Comparison of ENCODE assay signal across 3 cellular contexts in the genomic region with DNA sequence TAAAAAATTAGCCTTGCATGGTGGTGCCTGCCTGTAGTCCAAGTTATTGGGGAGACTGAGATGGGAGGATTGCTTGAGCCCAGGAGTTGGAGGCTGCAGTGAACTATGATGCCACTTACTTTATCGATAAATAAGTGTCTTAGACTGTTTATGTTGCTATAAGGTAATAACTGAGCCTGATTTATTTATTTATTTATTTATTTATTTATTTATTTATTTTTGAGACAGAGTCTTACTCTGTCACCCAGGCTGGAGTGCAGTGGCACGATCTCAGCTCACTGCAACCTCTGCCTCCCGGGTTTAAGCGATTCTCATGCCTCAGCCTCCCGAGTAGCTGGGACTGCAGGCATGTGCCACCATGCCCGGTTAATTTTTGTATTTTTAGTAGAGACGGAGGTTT. TPM values are rescaled to one million over a fixed set of nuclear protein-coding genes. Genes with fewer than 3 reads are reported as not detected.
DNase-seq lines count a peak whose midpoint lies in the region; ATAC-seq, FAIRE-seq and TF ChIP-seq lines count a peak whose summit lies in the region.
"Not testable (repeated sequence)": the region's sequence is repeated elsewhere in the genome, so short reads cannot be mapped to it uniquely, and the experiment has no call there.

No MANE protein-coding gene starts in this region.

- TF ChIP-seq EP300 in A549 (IDR thresholded peaks at IDR 0.05) = not testable (repeated sequence)

- H3K36me3 ChIP-seq in HEK293 (ENCODE audit: control insufficient read depth in 2 of 2, insufficient read depth in 1 of 2, low read length in 2 of 2); osteoblast (ENCODE audit: insufficient read depth, low read length): not testable (repeated sequence)

- not testable (repeated sequence) for H2AFZ ChIP-seq in osteoblast (ENCODE audit: low read length)

- not testable (repeated sequence) for H3K9me3 ChIP-seq in A549; HEK293 (ENCODE audit: control insufficient read depth, insufficient read depth, low read depth, low read length); osteoblast (ENCODE audit: low read depth, low read length)

- ATAC-seq in A549 = not testable (repeated sequence)

- H3K4me1 ChIP-seq in A549; HEK293 (ENCODE audit: control insufficient read depth, insufficient read depth, low read length); osteoblast (ENCODE audit: insufficient read depth, low read length): not testable (repeated sequence)

- FAIRE-seq in A549 (lab: Jason Lieb, UNC) = not testable (repeated sequence)

- not testable (repeated sequence) for DNase-seq in A549 (ENCODE audit: low read depth in 1 of 2, low spot score in 1 of 2)
- peak; percentile 29 for DNase-seq in osteoblast (ENCODE audit: insufficient read length, low spot score, missing footprints)

- H3K27me3 ChIP-seq in osteoblast (ENCODE audit: insufficient read depth, low read length) = not testable (repeated sequence)

- H3K27ac ChIP-seq in A549; HEK293 (ENCODE audit: extremely low read depth, low read depth, low read length); osteoblast (ENCODE audit: low read depth, low read length): not testable (repeated sequence)

- POLR2A ChIA-PET in A549 (lab: Yijun Ruan, JAX) = interaction anchor here (0.7 kb wide), 1 partner anchor 9 kb away, joined by 3 read pairs; no protein-coding TSS in a partner anchor
- POLR2A ChIA-PET in HEK293 (lab: Yijun Ruan, JAX) = not testable (repeated sequence)

- not testable (repeated sequence) for TF ChIP-seq RAD21 in A549 (conservative IDR thresholded peaks at IDR 0.05 in 1 of 2, IDR thresholded peaks at IDR 0.05 in 1 of 2)

- not testable (repeated sequence) for H3K4me2 ChIP-seq in A549; osteoblast (ENCODE audit: insufficient read depth, low read length)

- not testable (repeated sequence) for H4K20me1 ChIP-seq in osteoblast (ENCODE audit: insufficient read depth, low read length)

- not testable (repeated sequence) for TF ChIP-seq CTCF in A549 (IDR thresholded peaks at IDR 0.05); HEK293 (tag by site-specific recombination; IDR thresholded peaks at IDR 0.05); osteoblast (IDR thresholded peaks at IDR 0.05; ENCODE audit: extremely low read depth, low read depth, low read length)

- H3K4me3 ChIP-seq in A549; HEK293 (ENCODE audit: low read depth, low read length); osteoblast (ENCODE audit: insufficient read depth, low read length): not testable (repeated sequence)

- WGBS in A549 (ENCODE audit: missing lambda C conversion rate) = 91% methylated on average over 7 of the region's 7 CpGs

- H3K79me2 ChIP-seq in osteoblast (ENCODE audit: insufficient read depth, low read length) = not testable (repeated sequence)

- TF ChIP-seq POLR2A in A549 (IDR thresholded peaks at IDR 0.05; ENCODE audit: low read length) = not testable (repeated sequence)

- CTCF ChIA-PET in A549 (lab: Yijun Ruan, JAX) = interaction anchor here (0.8 to 1.0 kb wide), 2 partner anchors 12 to 58 kb away, joined by 3 to 4 read pairs; no protein-coding TSS in a partner anchor
- CTCF ChIA-PET in HEK293 (lab: Yijun Ruan, JAX) = not testable (repeated sequence)

TF ChIP-seq in A549, 52 proteins besides CTCF, POLR2A, EP300 and RAD21:
- peak; percentile 85 for TF ChIP-seq ZC3H11A (IDR thresholded peaks at IDR 0.05)
TF ChIP-seq in A549: peak in this region for 1; not testable (repeated sequence) for 51.

TF ChIP-seq in HEK293, 187 proteins besides CTCF, POLR2A, EP300 and RAD21 (continues in another document):
- TF ChIP-seq ZNF354C (tag by site-specific recombination; IDR thresholded peaks at IDR 0.05; ENCODE audit: borderline replicate concordance, low read depth) = 0 out of 2 replicates have a peak, but pooled peaks have one; percentile 62
- peak; percentile 22; the same call in 1 of the 2 replicates for TF ChIP-seq SP3 (tag by site-specific recombination; IDR thresholded peaks at IDR 0.05)
- peak; percentile 81 for TF ChIP-seq ZNF510 (tag by site-specific recombination; IDR thresholded peaks at IDR 0.05; ENCODE audit: insufficient replicate concordance)
- TF ChIP-seq ZNF266 (tag by site-specific recombination; IDR thresholded peaks at IDR 0.05; ENCODE audit: low read depth) = peak; percentile 57; the same call in 1 of the 2 replicates
- TF ChIP-seq KLF7 (tag by site-specific recombination; IDR thresholded peaks at IDR 0.05; ENCODE audit: borderline replicate concordance) = peak; percentile 48; the same call in 1 of the 2 replicates
- peak; percentile 50; the same call in 1 of the 2 replicates for TF ChIP-seq ZBTB21 (tag by site-specific recombination; IDR thresholded peaks at IDR 0.05)
- TF ChIP-seq ZNF560 (tag by site-specific recombination; IDR thresholded peaks at IDR 0.05; ENCODE audit: borderline replicate concordance) = 0 out of 2 replicates have a peak, but pooled peaks have one; percentile 43
- TF ChIP-seq ZNF140 (tag by site-specific recombination; IDR thresholded peaks at IDR 0.05) = peak; percentile 75
- TF ChIP-seq ZNF529 (tag by site-specific recombination; IDR thresholded peaks at IDR 0.05; ENCODE audit: insufficient replicate concordance) = peak; percentile 50
- TF ChIP-seq AEBP2 (tag by site-specific recombination; IDR thresholded peaks at IDR 0.05; ENCODE audit: borderline replicate concordance) = 0 out of 2 replicates have a peak, but pooled peaks have one; percentile 48
- peak; percentile 15; the same call in 1 of the 2 replicates for TF ChIP-seq GLI2 (tag by site-specific recombination; IDR thresholded peaks at IDR 0.05; ENCODE audit: borderline replicate concordance, low read depth)
- TF ChIP-seq ZNF558 (tag by site-specific recombination; IDR thresholded peaks at IDR 0.05) = peak; percentile 44; the same call in 1 of the 2 replicates
- TF ChIP-seq ZBTB8A (tag by site-specific recombination; IDR thresholded peaks at IDR 0.05) = peak; percentile 60; the same call in 1 of the 2 replicates

RNA-seq across cellular contexts. Expression of gene GPKOW, which starts 8.7 kb away (rescaled TPM):
- 34.4 and 40.7 TPM in 2 replicates for polyA plus RNA-seq in A549 (2011; rRNA removed)
- 32.5 and 34.5 TPM in 2 replicates for polyA plus RNA-seq in A549 (2012; cell fraction: cytosol; rRNA removed)
- polyA plus RNA-seq in A549 (2012; cell fraction: nucleus; rRNA removed) = 28.8 and 30.2 TPM in 2 replicates
- polyA plus RNA-seq in A549 (2017; fragmentation: RNase III; extraction: RNeasy Plus Mini Kit Qiagen cat#74134 plus additional on column Dnase treatment) = 22.0 to 24.9 TPM (median 24.1 TPM) in 3 replicates
- polyA minus RNA-seq in A549 (2011; rRNA and poly(A)+ RNA removed) = 21.1 and 22.8 TPM in 2 replicates
- 12.4 and 14.1 TPM in 2 replicates for total RNA-seq in osteoblast

RNA-seq across cellular contexts. Expression of gene MAGIX, which starts 30.3 kb away (rescaled TPM):
- polyA plus RNA-seq in A549 (2011; rRNA removed) (1.1 and 1.2 TPM in 2 replicates), A549 (2017; fragmentation: RNase III; extraction: RNeasy Plus Mini Kit Qiagen cat#74134 plus additional on column Dnase treatment) (2.2 to 3.0 TPM (median 2.5 TPM) in 3 replicates)
- 2.7 and 4.2 TPM in 2 replicates for polyA plus RNA-seq in A549 (2012; cell fraction: cytosol; rRNA removed)
- 4.6 and 6.8 TPM in 2 replicates for polyA plus RNA-seq in A549 (2012; cell fraction: nucleus; rRNA removed)
- polyA minus RNA-seq in A549 (2011; rRNA and poly(A)+ RNA removed) = 0.41 and 1.8 TPM in 2 replicates
- 1.2 and 1.8 TPM in 2 replicates for total RNA-seq in osteoblast

RNA-seq across cellular contexts. Expression of gene PLP2, which starts 39.4 kb away (rescaled TPM):
- polyA plus RNA-seq in A549 (2011; rRNA removed) (209 and 277 TPM in 2 replicates), A549 (2017; fragmentation: RNase III; extraction: RNeasy Plus Mini Kit Qiagen cat#74134 plus additional on column Dnase treatment) (162 to 168 TPM (median 164 TPM) in 3 replicates)
- 406 and 428 TPM in 2 replicates for polyA plus RNA-seq in A549 (2012; cell fraction: cytosol; rRNA removed)
- 165 and 236 TPM in 2 replicates for polyA plus RNA-seq in A549 (2012; cell fraction: nucleus; rRNA removed)
- 267 and 271 TPM in 2 replicates for polyA minus RNA-seq in A549 (2011; rRNA and poly(A)+ RNA removed)
- total RNA-seq in osteoblast = 19.7 and 21.0 TPM in 2 replicates

RNA-seq across cellular contexts. Expression of gene WDR45, which starts 52.6 kb away (rescaled TPM):
- polyA plus RNA-seq in A549 (2011; rRNA removed) (55.5 and 80.1 TPM in 2 replicates), A549 (2017; fragmentation: RNase III; extraction: RNeasy Plus Mini Kit Qiagen cat#74134 plus additional on column Dnase treatment) (33.8 to 41.5 TPM (median 37.7 TPM) in 3 replicates)
- 57.6 and 69.3 TPM in 2 replicates for polyA plus RNA-seq in A549 (2012; cell fraction: cytosol; rRNA removed)
- 167 and 169 TPM in 2 replicates for polyA plus RNA-seq in A549 (2012; cell fraction: nucleus; rRNA removed)
- polyA minus RNA-seq in A549 (2011; rRNA and poly(A)+ RNA removed) = 89.1 and 95.1 TPM in 2 replicates
- 86.5 and 97.5 TPM in 2 replicates for total RNA-seq in osteoblast

RNA-seq across cellular contexts. Expression of gene PRICKLE3, which starts 53.9 kb away (rescaled TPM):
- polyA plus RNA-seq in A549 (2011; rRNA removed) (7.9 and 9.3 TPM in 2 replicates), A549 (2017; fragmentation: RNase III; extraction: RNeasy Plus Mini Kit Qiagen cat#74134 plus additional on column Dnase treatment) (12.9 to 14.1 TPM (median 14.0 TPM) in 3 replicates)
- polyA plus RNA-seq in A549 (2012; cell fraction: cytosol; rRNA removed) = 16.9 and 23.0 TPM in 2 replicates
- polyA plus RNA-seq in A549 (2012; cell fraction: nucleus; rRNA removed) = 54.4 and 68.6 TPM in 2 replicates
- 10.3 and 17.7 TPM in 2 replicates for polyA minus RNA-seq in A549 (2011; rRNA and poly(A)+ RNA removed)
- 6.9 and 7.7 TPM in 2 replicates for total RNA-seq in osteoblast
